In the genomic region with DNA sequence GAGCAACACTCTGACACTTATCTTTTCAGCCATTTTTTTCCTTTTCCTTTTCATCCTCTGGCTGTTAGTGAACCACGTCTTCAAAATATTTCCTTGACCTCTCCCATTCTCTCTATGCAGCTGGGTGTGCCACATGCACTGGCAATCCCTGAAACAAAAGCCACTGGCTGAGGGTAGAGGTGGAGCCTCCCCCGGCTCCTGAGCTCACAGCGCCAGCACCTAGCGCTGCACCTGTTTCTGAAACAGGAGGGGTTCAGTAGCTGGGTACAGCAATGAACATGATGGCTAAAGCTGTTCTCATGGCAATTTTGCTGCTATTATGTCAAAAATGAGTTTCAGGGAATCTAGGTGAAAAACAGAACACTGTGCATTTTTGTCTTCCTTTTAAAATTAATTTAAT, we compare ENCODE assay signal across 17 cellular contexts.
DNase-seq lines count a peak whose midpoint lies in the region; ATAC-seq and TF ChIP-seq lines count a peak whose summit lies in the region.
"Had no signal": no experiment of that assay in that cellular context is flagged by ENCODE, and none has a peak within 500 bp of the region (broad histone marks: within the 10 kb centered on the region; RNA-seq: fewer than 3 reads in every experiment).

No MANE protein-coding gene starts in this region.

- ATAC-seq in stimulated activated effector memory CD8-positive, alpha-beta T cell treated with anti-CD3 and anti-CD28 coated beads, Interleukin-12 subunit alpha, Interleukin-12 subunit beta, amount 100 ng/mL, for 72 hours = no peak
- ATAC-seq: A549, HepG2 had no signal

- no peaks in the 10 kb centered on the region for H3K4me1 Mint-ChIP-seq in stimulated activated effector memory CD8-positive, alpha-beta T cell treated with anti-CD3 and anti-CD28 coated beads, Interleukin-12 subunit alpha, Interleukin-12 subunit beta, amount 100 ng/mL, for 72 hours
- peaks cover 4% of the 10 kb centered on the region for H3K4me1 Mint-ChIP-seq in progenitor cell of endocrine pancreas (ENCODE audit: low read depth)
- H3K4me1 Mint-ChIP-seq: CD14-positive monocyte; CD4-positive, alpha-beta memory T cell; IgD-negative memory B cell had no signal

- H3K4me3 Mint-ChIP-seq in stimulated activated effector memory CD8-positive, alpha-beta T cell treated with anti-CD3 and anti-CD28 coated beads, Interleukin-12 subunit alpha, Interleukin-12 subunit beta, amount 100 ng/mL, for 72 hours = no peak overlapping the region
- no peak overlapping the region for H3K4me3 Mint-ChIP-seq in progenitor cell of endocrine pancreas (ENCODE audit: low read depth)
- H3K4me3 Mint-ChIP-seq: CD14-positive monocyte; CD4-positive, alpha-beta memory T cell; H9; IgD-negative memory B cell had no signal

- TF ChIP-seq CTCF in progenitor cell of endocrine pancreas (IDR thresholded peaks at IDR 0.05; ENCODE audit: unreplicated experiment) = no peak

- peaks cover 3% of the 10 kb centered on the region for H3K9me3 Mint-ChIP-seq in stimulated activated effector memory CD8-positive, alpha-beta T cell treated with anti-CD3 and anti-CD28 coated beads, Interleukin-12 subunit alpha, Interleukin-12 subunit beta, amount 100 ng/mL, for 72 hours
- H3K9me3 Mint-ChIP-seq in progenitor cell of endocrine pancreas (ENCODE audit: low read depth) = no peaks in the 10 kb centered on the region
- H3K9me3 Mint-ChIP-seq: CD4-positive, alpha-beta memory T cell; H9 had no signal

- peaks cover 3% of the 10 kb centered on the region for H3K27me3 Mint-ChIP-seq in progenitor cell of endocrine pancreas
- H3K27me3 Mint-ChIP-seq: IgD-negative memory B cell had no signal

- peak; percentile 8 for DNase-seq in NCI-H1092 (lab: John Stamatoyannopoulos, UW)
- no peak for DNase-seq in NCI-H1092 treated with DMSO at 0.1 percent for 48 hours (lab: John Stamatoyannopoulos, UW)
- peak; percentile 48 for DNase-seq in COR-L47 (lab: John Stamatoyannopoulos, UW)
- peak; percentile 33 for DNase-seq in left kidney (ENCODE audit: low read depth, low spot score)
- DNase-seq in stimulated activated effector memory CD8-positive, alpha-beta T cell treated with anti-CD3 and anti-CD28 coated beads, Interleukin-12 subunit alpha, Interleukin-12 subunit beta, amount 100 ng/mL, for 72 hours (ENCODE audit: low spot score in 2 of 2) = no peak
- DNase-seq in NCI-H1694 (lab: John Stamatoyannopoulos, UW) = no peak
- DNase-seq in progenitor cell of endocrine pancreas (ENCODE audit: low spot score, unreplicated experiment) = no peak
- DNase-seq: AML-193; Calu3; CD4-positive, alpha-beta memory T cell; DMS79 treated with DMSO at 0.1 percent for 48 hours; GF-D8; H9 had no signal

- H3K27ac Mint-ChIP-seq in stimulated activated effector memory CD8-positive, alpha-beta T cell treated with anti-CD3 and anti-CD28 coated beads, Interleukin-12 subunit alpha, Interleukin-12 subunit beta, amount 100 ng/mL, for 72 hours = peak overlapping the region; percentile 48
- H3K27ac Mint-ChIP-seq in progenitor cell of endocrine pancreas = no peak overlapping the region
- H3K27ac Mint-ChIP-seq: CD14-positive monocyte; CD4-positive, alpha-beta memory T cell; H9 had no signal

- no peaks in the 10 kb centered on the region for H3K36me3 Mint-ChIP-seq in stimulated activated effector memory CD8-positive, alpha-beta T cell treated with anti-CD3 and anti-CD28 coated beads, Interleukin-12 subunit alpha, Interleukin-12 subunit beta, amount 100 ng/mL, for 72 hours
- H3K36me3 Mint-ChIP-seq in progenitor cell of endocrine pancreas (ENCODE audit: insufficient read depth) = no peaks in the 10 kb centered on the region
- H3K36me3 Mint-ChIP-seq: CD14-positive monocyte; CD4-positive, alpha-beta memory T cell had no signal

Comparison
In these comparisons a context has a peak if more than half of its experiments do, and no peak if none do; other contexts are left out.
1. DNase-seq: peak in NCI-H1092 (single experiment), COR-L47 (single experiment) and left kidney (single experiment); none in NCI-H1092 treated with DMSO at 0.1 percent for 48 hours (single experiment), stimulated activated effector memory CD8-positive, alpha-beta T cell treated with anti-CD3 and anti-CD28 coated beads, Interleukin-12 subunit alpha, Interleukin-12 subunit beta, amount 100 ng/mL, for 72 hours (0 of 2), NCI-H1694 (single experiment) and progenitor cell of endocrine pancreas (single experiment).